1 cellular context compared by ENCODE assay signal in genomic region chr14:102570334-102570995, GRCh38.
A peak's percentile ranks its signal among the peaks of the same experiment; 100 is the strongest.
TF ChIP-seq lines count a peak whose summit lies in the region.

No MANE protein-coding gene starts in this region.

TF ChIP-seq in HEK293, 187 proteins besides CTCF, POLR2A, EP300 and RAD21 (continued from another document):
- no peak for TF ChIP-seq PRDM6 (tag by site-specific recombination; IDR thresholded peaks at IDR 0.05)
- no peak for TF ChIP-seq ZNF549 (tag by site-specific recombination; IDR thresholded peaks at IDR 0.05)
- no peak for TF ChIP-seq ZNF391 (tag by site-specific recombination; IDR thresholded peaks at IDR 0.05; ENCODE audit: borderline replicate concordance, low read depth)
- TF ChIP-seq ZBTB11 (tag by site-specific recombination; conservative IDR thresholded peaks at IDR 0.05; ENCODE audit: low read depth) = peak; percentile 67
- no peak for TF ChIP-seq ZNF146 (tag by site-specific recombination; IDR thresholded peaks at IDR 0.05)
- TF ChIP-seq ZFP41 (tag by site-specific recombination; IDR thresholded peaks at IDR 0.05; ENCODE audit: borderline replicate concordance) = no peak
- TF ChIP-seq, protein P1, sequence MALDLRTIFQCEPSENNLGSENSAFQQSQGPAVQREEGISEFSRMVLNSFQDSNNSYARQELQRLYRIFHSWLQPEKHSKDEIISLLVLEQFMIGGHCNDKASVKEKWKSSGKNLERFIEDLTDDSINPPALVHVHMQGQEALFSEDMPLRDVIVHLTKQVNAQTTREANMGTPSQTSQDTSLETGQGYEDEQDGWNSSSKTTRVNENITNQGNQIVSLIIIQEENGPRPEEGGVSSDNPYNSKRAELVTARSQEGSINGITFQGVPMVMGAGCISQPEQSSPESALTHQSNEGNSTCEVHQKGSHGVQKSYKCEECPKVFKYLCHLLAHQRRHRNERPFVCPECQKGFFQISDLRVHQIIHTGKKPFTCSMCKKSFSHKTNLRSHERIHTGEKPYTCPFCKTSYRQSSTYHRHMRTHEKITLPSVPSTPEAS (tag by site-specific recombination; IDR thresholded peaks at IDR 0.05) = no peak
- peak; percentile 46 for TF ChIP-seq ZNF629 (tag by site-specific recombination; IDR thresholded peaks at IDR 0.05)
- no peak for TF ChIP-seq ZNF174 (tag by site-specific recombination; IDR thresholded peaks at IDR 0.05)
- no peak for TF ChIP-seq ZSCAN23 (tag by site-specific recombination; IDR thresholded peaks at IDR 0.05)
- TF ChIP-seq ZNF157 (tag by site-specific recombination; IDR thresholded peaks at IDR 0.05) = no peak
- peak; percentile 24; the same call in 1 of the 2 replicates for TF ChIP-seq OVOL3 (tag by site-specific recombination; IDR thresholded peaks at IDR 0.05)
- no peak for TF ChIP-seq ZNF792 (tag by site-specific recombination; IDR thresholded peaks at IDR 0.05)
- TF ChIP-seq ZNF707 (tag by site-specific recombination; IDR thresholded peaks at IDR 0.05) = no peak
- TF ChIP-seq ZNF26 (tag by site-specific recombination; IDR thresholded peaks at IDR 0.05) = no peak
- TF ChIP-seq ZNF214 (tag by site-specific recombination; IDR thresholded peaks at IDR 0.05; ENCODE audit: borderline replicate concordance) = no peak
- no peak for TF ChIP-seq TRIM28 (IDR thresholded peaks at IDR 0.05; ENCODE audit: borderline replicate concordance, low read length)
- no peak for TF ChIP-seq ZBTB6 (tag by site-specific recombination; IDR thresholded peaks at IDR 0.05)
- no peak for TF ChIP-seq ZNF416 (tag by site-specific recombination; IDR thresholded peaks at IDR 0.05)
- TF ChIP-seq ZNF701 (tag by site-specific recombination; IDR thresholded peaks at IDR 0.05) = no peak
- no peak for TF ChIP-seq INSM2 (tag by site-specific recombination; IDR thresholded peaks at IDR 0.05)
- TF ChIP-seq, protein P2, sequence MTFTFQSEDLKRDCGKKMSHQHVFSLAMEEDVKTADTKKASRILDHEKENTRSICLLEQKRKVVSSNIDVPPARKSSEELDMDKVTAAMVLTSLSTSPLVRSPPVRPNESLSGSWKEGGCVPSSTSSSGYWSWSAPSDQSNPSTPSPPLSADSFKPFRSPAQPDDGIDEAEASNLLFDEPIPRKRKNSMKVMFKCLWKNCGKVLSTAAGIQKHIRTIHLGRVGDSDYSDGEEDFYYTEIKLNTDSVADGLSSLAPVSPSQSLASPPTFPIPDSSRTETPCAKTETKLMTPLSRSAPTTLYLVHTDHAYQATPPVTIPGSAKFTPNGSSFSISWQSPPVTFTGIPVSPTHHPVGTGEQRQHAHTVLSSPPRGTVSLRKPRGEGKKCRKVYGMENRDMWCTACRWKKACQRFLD (tag by site-specific recombination; IDR thresholded peaks at IDR 0.05) = no peak
- no peak for TF ChIP-seq ZNF24 (tag by site-specific recombination; IDR thresholded peaks at IDR 0.05)
- TF ChIP-seq ZNF561 (tag by site-specific recombination; IDR thresholded peaks at IDR 0.05; ENCODE audit: borderline replicate concordance) = no peak
- TF ChIP-seq ZIC2 (tag by site-specific recombination; IDR thresholded peaks at IDR 0.05) = no peak
- peak; percentile 90 for TF ChIP-seq ZNF394 (tag by site-specific recombination; IDR thresholded peaks at IDR 0.05; ENCODE audit: borderline replicate concordance)
- no peak for TF ChIP-seq ZNF138 (tag by site-specific recombination; IDR thresholded peaks at IDR 0.05; ENCODE audit: borderline replicate concordance)
- no peak for TF ChIP-seq SALL2 (tag by site-specific recombination; IDR thresholded peaks at IDR 0.05; ENCODE audit: borderline replicate concordance)
- TF ChIP-seq ZNF248 (tag by site-specific recombination; IDR thresholded peaks at IDR 0.05) = no peak
TF ChIP-seq in HEK293: peak in this region for 24.
